ENCODE assay signal across 9 cellular contexts in the genomic region with DNA sequence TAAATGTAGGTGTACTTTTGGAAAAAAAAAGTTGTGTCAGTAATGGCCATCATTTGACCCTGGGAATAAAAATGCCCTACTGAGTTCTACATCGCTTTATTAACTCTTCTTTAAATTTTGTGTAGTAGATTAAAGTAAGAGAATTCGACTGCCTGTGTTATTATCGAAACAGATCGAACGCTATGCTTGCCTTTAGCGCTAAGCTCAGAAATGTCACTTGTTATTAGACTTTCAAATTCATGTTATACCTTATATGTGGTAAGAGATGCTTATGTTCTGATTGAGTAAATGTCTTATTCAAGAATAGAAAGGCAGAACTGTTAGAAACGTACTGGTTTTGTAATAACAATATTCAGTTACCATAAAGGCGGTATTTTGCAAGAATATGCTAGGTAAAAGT. TPM values are rescaled to one million over a fixed set of nuclear protein-coding genes. Genes with fewer than 3 reads are reported as not detected.
DNase-seq lines count a peak whose midpoint lies in the region; ATAC-seq, FAIRE-seq and TF ChIP-seq lines count a peak whose summit lies in the region.
"Had no signal": no experiment of that assay in that cellular context is flagged by ENCODE, and none has a peak within 500 bp of the region (broad histone marks: within the 10 kb centered on the region; RNA-seq: fewer than 3 reads in every experiment).

No MANE protein-coding gene starts in this region.

- 23 to 36% methylated on average over 8 of the region's 8 CpGs for WGBS in aorta, 2 donors

- DNase-seq in stimulated activated naive CD8-positive, alpha-beta T cell treated with anti-CD3 and anti-CD28 coated beads, Interleukin-15, Interleukin-2, amounts not matched to agents 100 U/mL and 50 U/mL, for 24 hours, result no peak
- no peak for DNase-seq in bronchial epithelial cell (ENCODE audit: low read depth)
- no peak for DNase-seq in mesothelial cell of epicardium (ENCODE audit: low spot score in 2 of 2, unreplicated experiment in 2 of 2)
- DNase-seq in aorta, result no peak
- DNase-seq in sciatic nerve (ENCODE audit: low spot score), result no peak
- no peak for DNase-seq in NCI-H1694 (lab: John Stamatoyannopoulos, UW)
- no peak for DNase-seq in activated CD8-positive, alpha-beta memory T cell treated with anti-CD3 and anti-CD28 coated beads, Interleukin-2, amount 50 U/mL, for 48 hours

- no peaks in the 10 kb centered on the region for H3K27me3 Mint-ChIP-seq in stimulated activated naive CD8-positive, alpha-beta T cell treated with anti-CD3 and anti-CD28 coated beads, Interleukin-15, Interleukin-2, amounts not matched to agents 100 ng/mL and 50 ng/mL, for 24 hours
- H3K27me3 Mint-ChIP-seq in mesothelial cell of epicardium (ENCODE audit: low read depth), result no peaks in the 10 kb centered on the region

- no peaks in the 10 kb centered on the region for H3K9me3 ChIP-seq in aorta (ENCODE audit: control insufficient read depth, low read length)

- FAIRE-seq in bronchial epithelial cell (lab: Jason Lieb, UNC), result no peak
- FAIRE-seq: TTC549 had no signal

- no peak overlapping the region for H3K27ac ChIP-seq in aorta (ENCODE audit: low read depth in 1 of 2, low read length in 2 of 2)

- peak overlapping the region; percentile 88 for H3K4me3 Mint-ChIP-seq in stimulated activated naive CD8-positive, alpha-beta T cell treated with anti-CD3 and anti-CD28 coated beads, Interleukin-15, Interleukin-2, amounts not matched to agents 100 ng/mL and 50 ng/mL, for 24 hours
- peak overlapping the region; percentile 97 for H3K4me3 Mint-ChIP-seq in mesothelial cell of epicardium

- H3K4me1 Mint-ChIP-seq in stimulated activated naive CD8-positive, alpha-beta T cell treated with anti-CD3 and anti-CD28 coated beads, Interleukin-15, Interleukin-2, amounts not matched to agents 100 ng/mL and 50 ng/mL, for 24 hours (ENCODE audit: low read depth), result peaks cover 65% of the 10 kb centered on the region
- H3K4me1 Mint-ChIP-seq in mesothelial cell of epicardium, result peaks cover 60% of the 10 kb centered on the region

- H3K27ac Mint-ChIP-seq in stimulated activated naive CD8-positive, alpha-beta T cell treated with anti-CD3 and anti-CD28 coated beads, Interleukin-15, Interleukin-2, amounts not matched to agents 100 ng/mL and 50 ng/mL, for 24 hours, result no peak overlapping the region
- peak overlapping the region; percentile 98 for H3K27ac Mint-ChIP-seq in mesothelial cell of epicardium

- intact Hi-C loops in aorta (cut with DNase I), result loop anchor here (5.0 to 10.0 kb wide), 5 partner anchors 46 to 258 kb away; a partner anchor contains a TSS
- intact Hi-C loops in sciatic nerve (cut with DNase I), result no loop called here

- H3K27me3 ChIP-seq in bronchial epithelial cell (ENCODE audit: control insufficient read depth, insufficient read depth, low read length) (no peaks in the 10 kb centered on the region), aorta (ENCODE audit: control insufficient read depth in 1 of 2, insufficient read depth in 2 of 2, low read length in 1 of 2) (no peaks in the 10 kb centered on the region)

- peaks cover 8% of the 10 kb centered on the region for H3K9me3 Mint-ChIP-seq in stimulated activated naive CD8-positive, alpha-beta T cell treated with anti-CD3 and anti-CD28 coated beads, Interleukin-15, Interleukin-2, amounts not matched to agents 100 ng/mL and 50 ng/mL, for 24 hours
- H3K9me3 Mint-ChIP-seq in mesothelial cell of epicardium, result no peaks in the 10 kb centered on the region

- H3K36me3 Mint-ChIP-seq in stimulated activated naive CD8-positive, alpha-beta T cell treated with anti-CD3 and anti-CD28 coated beads, Interleukin-15, Interleukin-2, amounts not matched to agents 100 ng/mL and 50 ng/mL, for 24 hours (ENCODE audit: low read depth), result peaks cover 27% of the 10 kb centered on the region
- H3K36me3 Mint-ChIP-seq in mesothelial cell of epicardium, result peaks cover 2% of the 10 kb centered on the region

- no peaks in the 10 kb centered on the region for H3K36me3 ChIP-seq in bronchial epithelial cell (ENCODE audit: control insufficient read depth, insufficient read depth, low read length)
- H3K36me3 ChIP-seq in aorta (ENCODE audit: control insufficient read depth in 1 of 2, insufficient read depth in 2 of 2, low read length in 1 of 2), result no peaks in the 10 kb centered on the region

- ATAC-seq in stimulated activated naive CD8-positive, alpha-beta T cell treated with anti-CD3 and anti-CD28 coated beads, Interleukin-15, Interleukin-2, amounts not matched to agents 100 U/mL and 50 U/mL, for 24 hours, result no peak
- ATAC-seq in aorta (ENCODE audit: low FRiP score), result no peak
- ATAC-seq in sciatic nerve, result no peak

- peaks cover 3 to 7% of the 10 kb centered on the region in 2 donors for H3K4me1 ChIP-seq in aorta (ENCODE audit: control insufficient read depth in 1 of 2, insufficient read depth in 2 of 2, low read length in 2 of 2)

- H3K4me3 ChIP-seq in bronchial epithelial cell (ENCODE audit: low read depth, low read length) (peak overlapping the region; percentile 58), aorta (ENCODE audit: low read length in 2 of 2) (peak overlapping the region; percentile 68 to 71)

- TF ChIP-seq CTCF in bronchial epithelial cell (IDR thresholded peaks at IDR 0.05; ENCODE audit: insufficient read depth, low read length, severe bottlenecking) (no peak), mesothelial cell of epicardium (IDR thresholded peaks at IDR 0.05; ENCODE audit: unreplicated experiment) (no peak)

RNA-seq across cellular contexts. Expression of a gene that starts 1.4 kb away (rescaled TPM):
- total RNA-seq in bronchial epithelial cell (114 and 127 TPM in 2 replicates), mesothelial cell of epicardium (92.6 to 99.1 TPM (median 96.7 TPM) in 3 replicates), aorta (100 to 1,000 TPM; 171 to 188 TPM), sciatic nerve (121 TPM)
- polyA plus RNA-seq in aorta, result 100 to 1,000 TPM; 166 to 422 TPM
